In the genomic region with DNA sequence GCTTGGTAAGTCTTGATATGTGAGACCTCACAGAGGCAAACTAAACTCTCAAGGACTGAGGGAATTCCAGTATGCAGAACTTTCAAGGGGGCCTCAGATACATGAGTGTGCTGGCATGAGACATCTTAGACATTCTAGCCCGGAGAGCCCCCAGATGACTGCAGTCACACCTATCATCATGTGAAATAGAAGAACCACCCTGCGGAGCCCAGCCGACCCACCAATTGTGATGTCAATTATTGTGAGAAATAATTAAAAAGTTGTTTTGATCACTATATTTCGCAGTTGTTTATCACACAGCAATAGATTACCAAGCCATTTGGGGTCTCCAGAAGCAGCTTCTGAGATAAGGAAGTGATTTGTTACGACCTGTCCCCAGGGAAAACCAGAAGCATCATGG, we compare ENCODE assay signal across 10 cellular contexts.
"Had no signal": no experiment of that assay in that cellular context is flagged by ENCODE, and none has a peak within 500 bp of the region (broad histone marks: within the 10 kb centered on the region; RNA-seq: fewer than 3 reads in every experiment).

No MANE protein-coding gene starts in this region.

- H3K9ac ChIP-seq: GM23248 had no signal

- H3K4me3 Mint-ChIP-seq: H9, HFFc6 had no signal

- H3K4me3 ChIP-seq: GM23248, HAP-1 had no signal

- ATAC-seq: HCT116 had no signal

- H3K9me3 ChIP-seq: HAP-1 had no signal

- H2AFZ ChIP-seq: GM23248 had no signal

- DNase-seq: GM23248, GOT3, H7, H9, HCEC 1CT, HFFc6 had no signal

- H3K36me3 ChIP-seq: HAP-1 had no signal

- H3K27ac ChIP-seq: GM23248 had no signal

- H3K4me1 Mint-ChIP-seq: H9 had no signal

- H3K4me1 ChIP-seq: HAP-1 had no signal

- H3K27ac Mint-ChIP-seq: H9, HFFc6 had no signal

- FAIRE-seq: H1, H54 had no signal
